In the genomic region with DNA sequence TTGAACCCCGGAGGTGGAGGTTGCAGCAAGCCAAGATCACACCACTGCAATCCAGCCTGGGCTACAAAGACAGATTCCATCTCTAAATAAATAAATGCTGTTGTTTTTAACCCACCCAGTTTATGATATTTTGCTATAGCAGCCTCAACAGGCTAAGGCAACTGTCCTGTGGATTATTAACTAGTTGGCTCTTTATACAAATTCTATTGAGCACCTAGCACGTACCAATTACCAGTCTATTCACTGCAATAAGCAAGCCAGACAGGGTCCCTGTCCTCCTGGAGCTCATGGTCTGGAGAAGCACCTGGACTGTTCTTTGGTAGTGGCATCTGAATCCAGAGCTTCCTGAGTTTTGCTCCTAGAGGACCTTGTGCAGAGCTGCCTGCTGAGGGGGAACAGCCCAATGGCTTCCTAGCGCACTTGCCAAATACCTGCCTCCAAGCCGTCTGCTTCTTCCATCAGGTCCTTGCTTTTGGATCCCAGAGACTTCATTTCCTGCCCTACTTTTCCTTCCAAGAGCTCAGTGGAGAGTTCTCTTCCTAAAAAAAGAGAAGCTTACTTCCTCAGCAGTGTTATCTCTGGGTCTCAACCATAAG, we compare ENCODE assay signal across 24 cellular contexts. TPM values are rescaled to one million over a fixed set of nuclear protein-coding genes. Genes with fewer than 3 reads are reported as not detected.
"Had no signal": no experiment of that assay in that cellular context is flagged by ENCODE, and none has a peak within 500 bp of the region (broad histone marks: within the 10 kb centered on the region; RNA-seq: fewer than 3 reads in every experiment).

No MANE protein-coding gene starts in this region.

- ATAC-seq: activated T-cell treated with anti-CD3 and anti-CD28 coated beads, Interleukin-2, amount 50 U/mL, for 72 hours; T-helper 17 cell; WTC11 had no signal

- H3K27ac Mint-ChIP-seq: activated naive CD4-positive, alpha-beta T cell treated with anti-CD3 and anti-CD28 coated beads, Interleukin-2, amount 10 ng/mL, durations not matched to agents 7 days and 5 days; activated naive CD8-positive, alpha-beta T cell treated with anti-CD3 and anti-CD28 coated beads for 36 hours; activated T-cell treated with anti-CD3 and anti-CD28 coated beads, Interleukin-2, amount 50 U/mL, for 72 hours; activated T-helper 2 cell treated with anti-CD3 and anti-CD28 coated beads, Interferon-gamma antibody, Interleukin-2, Interleukin-4, amounts not matched to agents 10 μg/mL and 5 μg/mL and 100 μg/mL, durations not matched to agents 14 hours and 24 hours and 36 hours; T-helper 17 cell; WTC11 had no signal

- H3K27me3 ChIP-seq: brain microvascular endothelial cell, cardiac muscle cell had no signal

- H3K36me3 Mint-ChIP-seq: activated naive CD8-positive, alpha-beta T cell treated with anti-CD3 and anti-CD28 coated beads for 36 hours had no signal

- H3K27me3 Mint-ChIP-seq: activated naive CD8-positive, alpha-beta T cell treated with anti-CD3 and anti-CD28 coated beads for 36 hours; T-helper 17 cell had no signal

- DNase-seq: activated CD4-positive, alpha-beta T cell treated with anti-CD3 and anti-CD28 coated beads for 48 hours; activated CD4-positive, alpha-beta T cell treated with anti-CD3 and anti-CD28 coated beads, Interleukin-2, amount 50 U/mL, for 4 hours; activated CD4-positive, CD25-positive, alpha-beta regulatory T cell treated with anti-CD3 and anti-CD28 coated beads, Interleukin-2, amount 50 U/mL, for 72 hours; activated CD8-positive, alpha-beta memory T cell treated with anti-CD3 and anti-CD28 coated beads for 24 hours; activated gamma-delta T cell treated with Interleukin-2 at 50 U/mL for 16 hours; activated naive CD4-positive, alpha-beta T cell treated with anti-CD3 and anti-CD28 coated beads, Interleukin-2, amount 10 ng/mL, durations not matched to agents 7 days and 5 days; activated naive CD8-positive, alpha-beta T cell treated with anti-CD3 and anti-CD28 coated beads for 36 hours; activated T-cell treated with anti-CD3 and anti-CD28 coated beads, Interleukin-2, amount 50 U/mL, for 72 hours; brain microvascular endothelial cell; Karpas-422; MM.1S; NCI-H1105 treated with DMSO at 0.1 percent for 48 hours; NCI-H1436 treated with DMSO at 0.1 percent for 48 hours; NCI-H187; NCI-H2081; NCI-H446; NCI-H524; SIG-M5; T-helper 17 cell; T-helper 9 cell had no signal

- H3K4me3 ChIP-seq: cardiac muscle cell had no signal

- H3K27ac ChIP-seq: brain microvascular endothelial cell, cardiac muscle cell had no signal

- H3K36me3 ChIP-seq: brain microvascular endothelial cell, cardiac muscle cell had no signal

- H3K4me1 Mint-ChIP-seq: activated naive CD8-positive, alpha-beta T cell treated with anti-CD3 and anti-CD28 coated beads for 36 hours; WTC11 had no signal

- FAIRE-seq: RCC 7860 had no signal

- H3K4me3 Mint-ChIP-seq: activated naive CD4-positive, alpha-beta T cell treated with anti-CD3 and anti-CD28 coated beads, Interleukin-2, amount 10 ng/mL, durations not matched to agents 7 days and 5 days; activated naive CD8-positive, alpha-beta T cell treated with anti-CD3 and anti-CD28 coated beads for 36 hours; activated T-cell treated with anti-CD3 and anti-CD28 coated beads, Interleukin-2, amount 50 U/mL, for 72 hours; T-helper 17 cell; WTC11 had no signal

RNA-seq across cellular contexts. Expression of a gene that starts 52.1 kb away (rescaled TPM):
- total RNA-seq: activated T-helper 2 cell treated with anti-CD3 and anti-CD28 coated beads, Interferon-gamma antibody, Interleukin-2, Interleukin-4, amounts not matched to agents 10 μg/mL and 5 μg/mL and 100 μg/mL, durations not matched to agents 14 hours and 24 hours and 36 hours had no signal
